In genomic region chr18:79987566-79987965, GRCh38 we compare ENCODE assay signal across 8 cellular contexts. TPM values are rescaled to one million over a fixed set of nuclear protein-coding genes. Genes with fewer than 3 reads are reported as not detected.
DNase-seq lines count a peak whose midpoint lies in the region; ATAC-seq, FAIRE-seq and TF ChIP-seq lines count a peak whose summit lies in the region.

No MANE protein-coding gene starts in this region.

- no peak for DNase-seq in activated CD4-positive, alpha-beta T cell treated with anti-CD3 and anti-CD28 coated beads for 36 hours
- DNase-seq in activated CD4-positive, alpha-beta T cell treated with anti-CD3 and anti-CD28 coated beads, Interleukin-2, amount 50 U/mL, for 1 hour = no peak
- no peak for DNase-seq in activated T-helper 2 cell treated with anti-CD3 and anti-CD28 coated beads, Interferon-gamma antibody, Interleukin-2, Interleukin-4, amounts not matched to agents 10 μg/mL and 5 μg/mL and 100 μg/mL, durations not matched to agents 14 hours and 24 hours and 36 hours (ENCODE audit: low spot score)
- peak; percentile 48 for DNase-seq in iris pigment epithelial cell (ENCODE audit: low read depth)
- no peak for DNase-seq in suprapubic skin (ENCODE audit: low spot score in 2 of 2)
- no peak for DNase-seq in frontal cortex (ENCODE audit: low spot score in 2 of 2)
- no peak for DNase-seq in NCI-H2107 (lab: John Stamatoyannopoulos, UW)
- DNase-seq in superior temporal gyrus (ENCODE audit: extremely low spot score) = no peak

- H3K4me3 ChIP-seq in suprapubic skin = peak overlapping the region; percentile 98

- WGBS in suprapubic skin = 2% methylated on average over 6 of the region's 6 CpGs

- no peak for TF ChIP-seq EP300 in suprapubic skin (IDR thresholded peaks at IDR 0.05)

- H3K27me3 ChIP-seq in suprapubic skin = no peaks in the 10 kb centered on the region

- no peak for ATAC-seq in activated CD4-positive, alpha-beta T cell treated with anti-CD3 and anti-CD28 coated beads for 36 hours

- intact Hi-C loops in activated CD4-positive, alpha-beta T cell treated with anti-CD3 and anti-CD28 coated beads for 36 hours (cut with DNase I, micrococcal nuclease) = loop anchor here (1.0 to 5.0 kb wide), 4 partner anchors 47 to 465 kb away; partner anchors contain the start of genes ADNP2 (in 1 of the 2) and RBFA (in 1 of the 2)
- intact Hi-C loops in activated T-helper 2 cell treated with anti-CD3 and anti-CD28 coated beads, Interferon-gamma antibody, Interleukin-2, Interleukin-4, amounts not matched to agents 10 μg/mL and 5 μg/mL and 100 μg/mL, durations not matched to agents 14 hours and 24 hours and 36 hours (cut with micrococcal nuclease) = loop anchor here (10.0 kb wide), 1 partner anchor 193 kb away; the partner anchor contains the start of gene KCNG2

- no peaks in the 10 kb centered on the region for H3K36me3 ChIP-seq in suprapubic skin

- H3K4me1 ChIP-seq in suprapubic skin = peaks cover 34% of the 10 kb centered on the region

- peaks cover 33% of the 10 kb centered on the region for H3K36me3 Mint-ChIP-seq in activated CD4-positive, alpha-beta T cell treated with anti-CD3 and anti-CD28 coated beads for 36 hours (ENCODE audit: low read depth)
- peaks cover 38% of the 10 kb centered on the region for H3K36me3 Mint-ChIP-seq in activated T-helper 2 cell treated with anti-CD3 and anti-CD28 coated beads, Interferon-gamma antibody, Interleukin-2, Interleukin-4, amounts not matched to agents 10 μg/mL and 5 μg/mL and 100 μg/mL, durations not matched to agents 14 hours and 24 hours and 36 hours (ENCODE audit: low read depth)

- no peaks in the 10 kb centered on the region for H3K27me3 Mint-ChIP-seq in activated CD4-positive, alpha-beta T cell treated with anti-CD3 and anti-CD28 coated beads for 36 hours
- no peaks in the 10 kb centered on the region for H3K27me3 Mint-ChIP-seq in activated T-helper 2 cell treated with anti-CD3 and anti-CD28 coated beads, Interferon-gamma antibody, Interleukin-2, Interleukin-4, amounts not matched to agents 10 μg/mL and 5 μg/mL and 100 μg/mL, durations not matched to agents 14 hours and 24 hours and 36 hours (ENCODE audit: low read depth)

- H3K9me3 ChIP-seq in suprapubic skin = no peaks in the 10 kb centered on the region

- H3K9me3 Mint-ChIP-seq in activated CD4-positive, alpha-beta T cell treated with anti-CD3 and anti-CD28 coated beads for 36 hours (ENCODE audit: low read depth) = no peaks in the 10 kb centered on the region
- H3K9me3 Mint-ChIP-seq in activated T-helper 2 cell treated with anti-CD3 and anti-CD28 coated beads, Interferon-gamma antibody, Interleukin-2, Interleukin-4, amounts not matched to agents 10 μg/mL and 5 μg/mL and 100 μg/mL, durations not matched to agents 14 hours and 24 hours and 36 hours = no peaks in the 10 kb centered on the region

- POLR2A ChIA-PET in activated CD4-positive, alpha-beta T cell treated with anti-CD3 and anti-CD28 coated beads for 36 hours (lab: Charles Lee) = interaction anchor here (0.6 to 2.2 kb wide), 4 partner anchors 26 to 172 kb away, joined by 3 to 5 read pairs (median 3); partner anchors contain the start of gene RBFA

- H3K27ac ChIP-seq in suprapubic skin = peak overlapping the region; percentile 94

- peak overlapping the region; percentile 91 for H3K27ac Mint-ChIP-seq in activated CD4-positive, alpha-beta T cell treated with anti-CD3 and anti-CD28 coated beads for 36 hours
- H3K27ac Mint-ChIP-seq in activated T-helper 2 cell treated with anti-CD3 and anti-CD28 coated beads, Interferon-gamma antibody, Interleukin-2, Interleukin-4, amounts not matched to agents 10 μg/mL and 5 μg/mL and 100 μg/mL, durations not matched to agents 14 hours and 24 hours and 36 hours = peak overlapping the region; percentile 83

- peak overlapping the region; percentile 92 for H3K4me3 Mint-ChIP-seq in activated CD4-positive, alpha-beta T cell treated with anti-CD3 and anti-CD28 coated beads for 36 hours
- H3K4me3 Mint-ChIP-seq in activated T-helper 2 cell treated with anti-CD3 and anti-CD28 coated beads, Interferon-gamma antibody, Interleukin-2, Interleukin-4, amounts not matched to agents 10 μg/mL and 5 μg/mL and 100 μg/mL, durations not matched to agents 14 hours and 24 hours and 36 hours (ENCODE audit: low read depth) = peak overlapping the region; percentile 92

- no peak for FAIRE-seq in frontal cortex (lab: Jason Lieb, UNC)

- CTCF ChIA-PET in activated CD4-positive, alpha-beta T cell treated with anti-CD3 and anti-CD28 coated beads for 36 hours (lab: Charles Lee) = interaction anchor here (0.7 to 1.9 kb wide), 4 partner anchors 24 to 246 kb away, joined by 3 to 5 read pairs (median 4); no protein-coding TSS in a partner anchor

- TF ChIP-seq POLR2A in suprapubic skin (IDR thresholded peaks at IDR 0.05) = no peak

- no peak for TF ChIP-seq CTCF in suprapubic skin (IDR thresholded peaks at IDR 0.05)

- peaks cover 41% of the 10 kb centered on the region for H3K4me1 Mint-ChIP-seq in activated CD4-positive, alpha-beta T cell treated with anti-CD3 and anti-CD28 coated beads for 36 hours
- H3K4me1 Mint-ChIP-seq in activated T-helper 2 cell treated with anti-CD3 and anti-CD28 coated beads, Interferon-gamma antibody, Interleukin-2, Interleukin-4, amounts not matched to agents 10 μg/mL and 5 μg/mL and 100 μg/mL, durations not matched to agents 14 hours and 24 hours and 36 hours (ENCODE audit: low read depth) = peaks cover 34% of the 10 kb centered on the region

RNA-seq across cellular contexts. Expression of gene TXNL4A, which starts 0.8 kb away (rescaled TPM):
- 100 to 1,000 TPM; 150 to 194 TPM for total RNA-seq in activated CD4-positive, alpha-beta T cell treated with anti-CD3 and anti-CD28 coated beads for 36 hours
- 181 and 194 TPM in 2 replicates for total RNA-seq in activated T-helper 2 cell treated with anti-CD3 and anti-CD28 coated beads, Interferon-gamma antibody, Interleukin-2, Interleukin-4, amounts not matched to agents 10 μg/mL and 5 μg/mL and 100 μg/mL, durations not matched to agents 14 hours and 24 hours and 36 hours
- total RNA-seq in suprapubic skin (10 to 100 TPM; 20.6 to 35.0 (median 24.6) TPM), frontal cortex (39.1 TPM)

RNA-seq across cellular contexts. Expression of gene HSBP1L1, which starts 23.1 kb away (rescaled TPM):
- total RNA-seq in activated CD4-positive, alpha-beta T cell treated with anti-CD3 and anti-CD28 coated beads for 36 hours = 10 to 100 TPM; 14.4 to 16.9 TPM
- 12.0 and 15.5 TPM in 2 replicates for total RNA-seq in activated T-helper 2 cell treated with anti-CD3 and anti-CD28 coated beads, Interferon-gamma antibody, Interleukin-2, Interleukin-4, amounts not matched to agents 10 μg/mL and 5 μg/mL and 100 μg/mL, durations not matched to agents 14 hours and 24 hours and 36 hours
- total RNA-seq in suprapubic skin (10 to 100 TPM; 25.0 to 45.7 (median 41.5) TPM), frontal cortex (0.82 TPM)

RNA-seq across cellular contexts. Expression of gene SLC66A2, which starts 36.1 kb away (rescaled TPM):
- total RNA-seq in activated CD4-positive, alpha-beta T cell treated with anti-CD3 and anti-CD28 coated beads for 36 hours = 10 to 100 TPM; 23.4 to 28.5 TPM
- 48.1 and 49.5 TPM in 2 replicates for total RNA-seq in activated T-helper 2 cell treated with anti-CD3 and anti-CD28 coated beads, Interferon-gamma antibody, Interleukin-2, Interleukin-4, amounts not matched to agents 10 μg/mL and 5 μg/mL and 100 μg/mL, durations not matched to agents 14 hours and 24 hours and 36 hours
- total RNA-seq in suprapubic skin (10 to 100 TPM; 53.4 to 84.7 (median 79.3) TPM), frontal cortex (29.8 TPM)

RNA-seq across cellular contexts. Expression of gene RBFA, which starts 46.7 kb away (rescaled TPM):
- 10 to 100 TPM; 32.2 to 39.1 TPM for total RNA-seq in activated CD4-positive, alpha-beta T cell treated with anti-CD3 and anti-CD28 coated beads for 36 hours
- 48.4 and 49.4 TPM in 2 replicates for total RNA-seq in activated T-helper 2 cell treated with anti-CD3 and anti-CD28 coated beads, Interferon-gamma antibody, Interleukin-2, Interleukin-4, amounts not matched to agents 10 μg/mL and 5 μg/mL and 100 μg/mL, durations not matched to agents 14 hours and 24 hours and 36 hours
- total RNA-seq in suprapubic skin (10 to 100 TPM; 40.5 to 66.1 (median 47.8) TPM), frontal cortex (37.1 TPM)
